In genomic region chr6:33430991-33431879, GRCh38 we compare ENCODE assay signal across 8 cellular contexts. TPM values are rescaled to one million over a fixed set of nuclear protein-coding genes. Genes with fewer than 3 reads are reported as not detected.
DNase-seq lines count a peak whose midpoint lies in the region; ATAC-seq and TF ChIP-seq lines count a peak whose summit lies in the region.

No MANE protein-coding gene starts in this region.

- ATAC-seq in Panc1 (peak; percentile 54), heart left ventricle (peak in 1 of 4 donors; percentile 28)

- H3K27ac ChIP-seq in Panc1 (ENCODE audit: low read length) (no peak overlapping the region), heart left ventricle (peak overlapping the region in 2 of 12 donors; percentile 18 to 75), esophagus squamous epithelium (peak overlapping the region in 2 of 4 donors; percentile 69 to 96)

- no TSS peak for BruUV-seq in Panc1 (replicated peaks; lab: Mats Ljungman, UMichigan)

- in situ Hi-C loops in Panc1 (cut with HindIII; ENCODE audit: low pct_unique_long_range_greater_than_20kb, low sequenced_read_pairs): no loop called here

- H3K27me3 ChIP-seq in Panc1 (ENCODE audit: control insufficient read depth, insufficient read depth, low read length): no peaks in the 10 kb centered on the region
- H3K27me3 ChIP-seq in heart left ventricle: no peaks in the 10 kb centered on the region
- H3K27me3 ChIP-seq in esophagus squamous epithelium: no peaks in the 10 kb centered on the region

- CTCF ChIA-PET in HEK293T (lab: Yijun Ruan, JAX): interaction anchor here (1.3 kb wide), 1 partner anchor 154 kb away, joined by 3 read pairs; no protein-coding TSS in a partner anchor
- CTCF ChIA-PET in Panc1 (lab: Charles Lee): interaction anchor here (0.7 kb wide), 1 partner anchor 8 kb away, joined by 3 read pairs; no protein-coding TSS in a partner anchor

- WGBS in heart left ventricle, 4 donors: 7 to 12% (median 8%) methylated on average over 12 of the region's 12 CpGs
- WGBS in esophagus squamous epithelium, 2 donors: 4% methylated on average over 10 of the region's 12 CpGs

- DNase-seq in D341Med (ENCODE audit: low spot score) (peak; percentile 89), HEK293T (ENCODE audit: extremely low spot score) (peak; percentile 60), Panc1 (ENCODE audit: low read depth, low spot score) (no peak), heart left ventricle (peak in 4 of 5 donors; percentile 55 to 66 (median 60)), retina (peak; percentile 81), esophagus squamous epithelium (lab: John Stamatoyannopoulos, UW) (no peak), OCI-M2 (lab: John Stamatoyannopoulos, UW; ENCODE audit: unreplicated experiment) (no peak)
- DNase-seq in activated T-helper 9 cell treated with anti-CD3 and anti-CD28 coated beads, Interleukin-2, amount 50 U/mL, for 16 hours (ENCODE audit: low read depth): peak; percentile 61

- H3K4me1 ChIP-seq in Panc1 (ENCODE audit: control insufficient read depth, insufficient read depth, low read length) (peaks cover 33% of the 10 kb centered on the region), heart left ventricle (peaks cover 0 to 69% (median 45%) of the 10 kb centered on the region in 12 donors), esophagus squamous epithelium (peaks cover 37 to 68% (median 46%) of the 10 kb centered on the region in 3 donors)

- intact Hi-C loops in Panc1 (cut with micrococcal nuclease; ENCODE audit: unreplicated experiment) (no loop called here), heart left ventricle (cut with DNase I) (no loop called here), esophagus squamous epithelium (cut with DNase I) (no loop called here)

- H3K9me3 ChIP-seq in Panc1 (ENCODE audit: control insufficient read depth, insufficient read depth, low read depth, low read length) (no peaks in the 10 kb centered on the region), heart left ventricle (no peaks in the 10 kb centered on the region), esophagus squamous epithelium (no peaks in the 10 kb centered on the region)

- TF ChIP-seq POLR2A in heart left ventricle (IDR thresholded peaks at IDR 0.05) (no peak), esophagus squamous epithelium (IDR thresholded peaks at IDR 0.05) (no peak)

- POLR2A ChIA-PET in HEK293T (lab: Yijun Ruan, JAX): interaction anchor here (0.9 to 2.1 kb wide), 6 partner anchors 12 to 159 kb away, joined by 3 to 17 read pairs (median 4); partner anchors contain the start of genes CUTA, RPS18, SYNGAP1 and VPS52
- POLR2A ChIA-PET in Panc1 (lab: Charles Lee): interaction anchor here (0.6 kb wide), 1 partner anchor 117 kb away, joined by 4 read pairs; no protein-coding TSS in a partner anchor

- no peak overlapping the region; a peak in 1 of 4 replicates for H3K4me3 ChIP-seq in Panc1 (ENCODE audit: low read depth in 2 of 2, low read length in 2 of 2)
- peak overlapping the region in 2 of 12 donors; percentile 10 to 28 for H3K4me3 ChIP-seq in heart left ventricle
- peak overlapping the region in 2 of 4 donors; percentile 18 to 39 for H3K4me3 ChIP-seq in esophagus squamous epithelium

- H3K36me3 ChIP-seq in Panc1 (ENCODE audit: control insufficient read depth, insufficient read depth, low read length): peaks cover 5% of the 10 kb centered on the region; the same call in 1 of the 2 replicates
- peaks cover 0 to 15% (median 12%) of the 10 kb centered on the region in 9 donors for H3K36me3 ChIP-seq in heart left ventricle
- peaks cover 0 to 23% (median 2%) of the 10 kb centered on the region in 3 donors for H3K36me3 ChIP-seq in esophagus squamous epithelium

- TF ChIP-seq CTCF in Panc1 (IDR thresholded peaks at IDR 0.05) (no peak), heart left ventricle (IDR thresholded peaks at IDR 0.05) (no peak), esophagus squamous epithelium (IDR thresholded peaks at IDR 0.05) (no peak)

TF ChIP-seq in HEK293T, 16 proteins besides CTCF, POLR2A, EP300 and RAD21:
- TF ChIP-seq HDGF (IDR thresholded peaks at IDR 0.05; ENCODE audit: borderline replicate concordance): no peak
- TF ChIP-seq TARDBP (IDR thresholded peaks at IDR 0.05): no peak
- TF ChIP-seq LEF1 (IDR thresholded peaks at IDR 0.05; ENCODE audit: borderline replicate concordance): no peak
- no peak for TF ChIP-seq CTBP1 (IDR thresholded peaks at IDR 0.05; ENCODE audit: borderline replicate concordance)
- no peak for TF ChIP-seq ARNT (IDR thresholded peaks at IDR 0.05)
TF ChIP-seq in HEK293T: peak in this region for 0.

RNA-seq across cellular contexts. Expression of gene SYNGAP1, which starts 11.4 kb away (rescaled TPM):
- total RNA-seq in Panc1 (2021; ENCODE audit: unreplicated experiment) (29.0 TPM), heart left ventricle (1 to 10 TPM; 2.4 to 9.9 (median 4.4) TPM), esophagus squamous epithelium (1 to 10 TPM; 3.3 to 8.6 (median 4.1) TPM)
- polyA plus RNA-seq in Panc1 (2012; ENCODE audit: insufficient read length): 34.5 TPM
- 1 to 10 TPM; 5.0 to 5.8 TPM for polyA plus RNA-seq in heart left ventricle

RNA-seq across cellular contexts. Expression of gene CUTA, which starts 13.3 kb away (rescaled TPM):
- total RNA-seq in Panc1 (2021; ENCODE audit: unreplicated experiment): 338 TPM
- polyA plus RNA-seq in Panc1 (2012; ENCODE audit: insufficient read length): 397 TPM
- total RNA-seq in heart left ventricle: 100 to 1,000 TPM in 8 of 9 donors, 10 to 100 TPM in 1; 99.3 to 142 (median 120) TPM
- 100 to 1,000 TPM; 139 to 142 TPM for polyA plus RNA-seq in heart left ventricle
- total RNA-seq in esophagus squamous epithelium: 10 to 100 TPM; 46.0 to 93.1 (median 69.4) TPM

RNA-seq across cellular contexts. Expression of gene PHF1, which starts 20.4 kb away (rescaled TPM):
- 51.6 TPM for total RNA-seq in Panc1 (2021; ENCODE audit: unreplicated experiment)
- 50.3 TPM for polyA plus RNA-seq in Panc1 (2012; ENCODE audit: insufficient read length)
- 10 to 100 TPM; 43.0 to 82.1 (median 47.3) TPM for total RNA-seq in heart left ventricle
- 10 to 100 TPM; 54.0 to 77.0 TPM for polyA plus RNA-seq in heart left ventricle
- 10 to 100 TPM in 3 of 4 donors, 1 to 10 TPM in 1; 8.1 to 48.6 (median 17.3) TPM for total RNA-seq in esophagus squamous epithelium

RNA-seq across cellular contexts. Expression of gene ZBTB9, which starts 23.1 kb away (rescaled TPM):
- total RNA-seq in Panc1 (2021; ENCODE audit: unreplicated experiment) (17.6 TPM), heart left ventricle (1 to 10 TPM; 2.5 to 6.4 (median 4.7) TPM), esophagus squamous epithelium (1 to 10 TPM; 2.8 to 4.8 (median 3.3) TPM)
- polyA plus RNA-seq in Panc1 (2012; ENCODE audit: insufficient read length): 17.9 TPM
- 1 to 10 TPM; 2.2 to 5.6 TPM for polyA plus RNA-seq in heart left ventricle

RNA-seq across cellular contexts. Expression of gene KIFC1, which starts 39.6 kb away (rescaled TPM):
- total RNA-seq in Panc1 (2021; ENCODE audit: unreplicated experiment) (81.8 TPM), heart left ventricle (1 to 10 TPM in 3 of 9 donors, under 1 TPM in 3, not detected in 3; 0.39 to 7.0 (median 1.0) TPM), esophagus squamous epithelium (10 to 100 TPM in 2 of 4 donors, 1 to 10 TPM in 2; 9.6 to 38.9 (median 11.2) TPM)
- 42.1 TPM for polyA plus RNA-seq in Panc1 (2012; ENCODE audit: insufficient read length)
- polyA plus RNA-seq in heart left ventricle: under 1 TPM; 0.04 to 0.30 TPM

Comparison
In these comparisons a context has a peak if more than half of its experiments do, and no peak if none do; other contexts are left out.
1. DNase-seq: peak in D341Med (single experiment), HEK293T (single experiment), activated T-helper 9 cell treated with anti-CD3 and anti-CD28 coated beads, Interleukin-2, amount 50 U/mL, for 16 hours (single experiment), heart left ventricle (4 of 5) and retina (single experiment); none in Panc1 (single experiment), esophagus squamous epithelium (single experiment) and OCI-M2 (single experiment).